1 cellular context compared by ENCODE assay signal in genomic region chr7:127673902-127674301, GRCh38.
TF ChIP-seq lines count a peak whose summit lies in the region.

No MANE protein-coding gene starts in this region.

TF ChIP-seq in IMR-90, 13 proteins besides CTCF, POLR2A, EP300 and RAD21 (continued from another document):
- TF ChIP-seq MAZ (IDR thresholded peaks at IDR 0.05; ENCODE audit: borderline replicate concordance, low read depth, low read length), result no peak
- no peak for TF ChIP-seq NFE2L2 (IDR thresholded peaks at IDR 0.05; ENCODE audit: low read depth, low read length)
- no peak for TF ChIP-seq USF2 (IDR thresholded peaks at IDR 0.05; ENCODE audit: low read depth, low read length)
- no peak for TF ChIP-seq CHD1 (IDR thresholded peaks at IDR 0.05; ENCODE audit: low read depth, low read length)
- no peak for TF ChIP-seq FOS (IDR thresholded peaks at IDR 0.05; ENCODE audit: low read depth, low read length)
- no peak for TF ChIP-seq MXI1 (IDR thresholded peaks at IDR 0.05; ENCODE audit: borderline replicate concordance, low read depth, low read length)
- TF ChIP-seq RCOR1 (IDR thresholded peaks at IDR 0.05; ENCODE audit: insufficient replicate concordance, low read length), result no peak
